ENCODE assay signal across 15 cellular contexts in genomic region chr22:28547132-28547842, GRCh38.
DNase-seq lines count a peak whose midpoint lies in the region; ATAC-seq and TF ChIP-seq lines count a peak whose summit lies in the region.
"Had no signal": no experiment of that assay in that cellular context is flagged by ENCODE, and none has a peak within 500 bp of the region (broad histone marks: within the 10 kb centered on the region; RNA-seq: fewer than 3 reads in every experiment).

No MANE protein-coding gene starts in this region.

- H3K27me3 ChIP-seq in GM23248 (replicated peaks; ENCODE audit: insufficient read depth) = no peaks in the 10 kb centered on the region
- H3K27me3 ChIP-seq: body of pancreas, pancreas had no signal

- H3K36me3 Mint-ChIP-seq in CD14-positive monocyte = no peaks in the 10 kb centered on the region

- H3K79me2 ChIP-seq in GM23248 (ENCODE audit: insufficient read depth) = no peaks in the 10 kb centered on the region; the same call in 1 of the 2 replicates

- H3K27ac ChIP-seq in GM23248 = peak overlapping the region; percentile 45
- H3K27ac ChIP-seq: body of pancreas, pancreas had no signal

- H3K36me3 ChIP-seq in GM23248 (ENCODE audit: low read depth) = no peaks in the 10 kb centered on the region
- H3K36me3 ChIP-seq: pancreas had no signal

- H3F3A ChIP-seq in GM23248 (ENCODE audit: insufficient read depth) = peaks cover 16% of the 10 kb centered on the region

- H3K9me3 Mint-ChIP-seq in CD14-positive monocyte = peaks cover 0 to 13% (median 6%) of the 10 kb centered on the region in 7 donors

- in situ Hi-C loops in GM23248 (cut with MboI) = no loop called here
- in situ Hi-C loops in astrocyte of the cerebellum (cut with HindIII; ENCODE audit: low sequenced_read_pairs) = no loop called here

- TF ChIP-seq CTCF in astrocyte of the cerebellum (IDR thresholded peaks at IDR 0.05; ENCODE audit: low read depth, low read length, missing control alignments) = no peak
- no peak for TF ChIP-seq CTCF in CD14-positive monocyte (IDR thresholded peaks at IDR 0.05)

- H3K4me3 ChIP-seq in GM23248 (no peak overlapping the region), astrocyte of the cerebellum (ENCODE audit: low read depth, low read length) (no peak overlapping the region)
- H3K4me3 ChIP-seq: pancreas had no signal

- peak overlapping the region; percentile 53 for H3K4me2 ChIP-seq in GM23248 (ENCODE audit: unreplicated experiment)

- no peak overlapping the region for H3K27ac Mint-ChIP-seq in CD14-positive monocyte
- H3K27ac Mint-ChIP-seq: stimulated activated naive CD8-positive, alpha-beta T cell treated with anti-CD3 and anti-CD28 coated beads, Interleukin-15, amount 100 ng/mL, for 72 hours; WTC11 had no signal

- H3K4me3 Mint-ChIP-seq in CD14-positive monocyte = no peak overlapping the region
- H3K4me3 Mint-ChIP-seq: stimulated activated naive CD8-positive, alpha-beta T cell treated with anti-CD3 and anti-CD28 coated beads, Interleukin-15, amount 100 ng/mL, for 72 hours; WTC11 had no signal

- no peaks in the 10 kb centered on the region for H3K4me1 Mint-ChIP-seq in CD14-positive monocyte
- H3K4me1 Mint-ChIP-seq: stimulated activated naive CD8-positive, alpha-beta T cell treated with anti-CD3 and anti-CD28 coated beads, Interleukin-15, amount 100 ng/mL, for 72 hours had no signal

- H3K9me2 ChIP-seq in GM23248 (ENCODE audit: insufficient read depth) = no peaks in the 10 kb centered on the region

- peaks cover 5% of the 10 kb centered on the region for H3K9me3 ChIP-seq in GM23248 (ENCODE audit: low read depth)
- H3K9me3 ChIP-seq: body of pancreas, pancreas had no signal

- peaks cover 20% of the 10 kb centered on the region for H3K4me1 ChIP-seq in GM23248 (ENCODE audit: insufficient read depth)
- H3K4me1 ChIP-seq: body of pancreas, pancreas had no signal

- H4K20me1 ChIP-seq in GM23248 (ENCODE audit: insufficient read depth) = no peaks in the 10 kb centered on the region

- H3K27me3 Mint-ChIP-seq in CD14-positive monocyte (ENCODE audit: low read depth in 3 of 3) = no peaks in the 10 kb centered on the region

- DNase-seq in GM23248 (peak; percentile 76), astrocyte of the cerebellum (ENCODE audit: low read depth) (peak; percentile 6), fibroblast of the conjunctiva (ENCODE audit: low read depth) (peak; percentile 49), stromal cell of bone marrow (ENCODE audit: low read depth) (peak; percentile 54), CD14-positive monocyte (ENCODE audit: low spot score) (no peak)
- DNase-seq: activated CD8-positive, alpha-beta memory T cell treated with anti-CD3 and anti-CD28 coated beads for 24 hours; activated effector memory CD4-positive, alpha-beta T cell treated with anti-CD3 and anti-CD28 coated beads, Interleukin-2, amount 50 U/mL, for 16 hours; body of pancreas; islet precursor cell; midbrain; pancreas; stimulated activated naive CD8-positive, alpha-beta T cell treated with anti-CD3 and anti-CD28 coated beads, Interleukin-15, amount 100 ng/mL, for 72 hours had no signal

- no peak for ATAC-seq in HG03175 (IDR thresholded peaks at IDR 0.05; ENCODE audit: unreplicated experiment)
- ATAC-seq in GM19324 (IDR thresholded peaks at IDR 0.05; ENCODE audit: low FRiP score, unreplicated experiment) = no peak
- ATAC-seq: body of pancreas; stimulated activated naive CD8-positive, alpha-beta T cell treated with anti-CD3 and anti-CD28 coated beads, Interleukin-15, amount 100 ng/mL, for 72 hours; WTC11 had no signal

- no peak overlapping the region for H3K9ac ChIP-seq in GM23248

- H2AFZ ChIP-seq in GM23248 = no peak overlapping the region

- WGBS in GM23248 (ENCODE audit: low coverage in 1 of 2, low lambda C conversion rate in 2 of 2, missing lambda C conversion rate in 2 of 2), 2 experiments = 1 to 4% methylated on average over 4 of the region's 4 CpGs

- intact Hi-C loops in CD14-positive monocyte (cut with micrococcal nuclease) = no loop called here
